Comparison of ENCODE assay signal across 24 cellular contexts in genomic region chr1:32659581-32659980, GRCh38. TPM values are rescaled to one million over a fixed set of nuclear protein-coding genes. Genes with fewer than 3 reads are reported as not detected.
"Had no signal": no experiment of that assay in that cellular context is flagged by ENCODE, and none has a peak within 500 bp of the region (broad histone marks: within the 10 kb centered on the region; RNA-seq: fewer than 3 reads in every experiment).

No MANE protein-coding gene starts in this region.

- H3K27me3 ChIP-seq: esophagus squamous epithelium, gastrocnemius medialis, heart right ventricle, left lung had no signal

- H3K9me3 ChIP-seq: esophagus squamous epithelium, gastrocnemius medialis, heart right ventricle, left lung, lower lobe of right lung, mucosa of descending colon had no signal

- H3K4me1 ChIP-seq: gastrocnemius medialis had no signal

- DNase-seq: cortex of kidney; effector CD8-positive, alpha-beta T cell; effector memory CD8-positive, alpha-beta T cell; erythroblast; esophagus squamous epithelium; foreskin fibroblast; foreskin melanocyte; gastrocnemius medialis; glutamatergic neuron; head of caudate nucleus; heart right ventricle; hippocampal formation; left cardiac atrium; left lung; left ventricle myocardium superior; lower lobe of right lung; mesenchymal stem cell; mucosa of descending colon; naive B cell; naive thymus-derived CD8-positive, alpha-beta T cell had no signal

- H3K27ac ChIP-seq: epithelial cell of prostate, esophagus squamous epithelium, gastrocnemius medialis, heart right ventricle, left lung, lower lobe of right lung had no signal

- FAIRE-seq: islet of Langerhans, keratinocyte had no signal

- H3K4me3 ChIP-seq: esophagus squamous epithelium, gastrocnemius medialis, heart right ventricle, left lung, lower lobe of right lung, mucosa of descending colon had no signal

- ATAC-seq: effector memory CD8-positive, alpha-beta T cell; esophagus mucosa; gastrocnemius medialis; heart right ventricle; left cardiac atrium; left lung; left ventricle myocardium superior; lower lobe of right lung; mucosa of descending colon; naive thymus-derived CD8-positive, alpha-beta T cell had no signal

RNA-seq across cellular contexts. Expression of gene SYNC, which starts 43.0 kb away (rescaled TPM):
- total RNA-seq: naive thymus-derived CD8-positive, alpha-beta T cell had no signal
- polyA plus RNA-seq: naive thymus-derived CD8-positive, alpha-beta T cell had no signal
